Comparison of ENCODE assay signal across 14 cellular contexts in the genomic region with DNA sequence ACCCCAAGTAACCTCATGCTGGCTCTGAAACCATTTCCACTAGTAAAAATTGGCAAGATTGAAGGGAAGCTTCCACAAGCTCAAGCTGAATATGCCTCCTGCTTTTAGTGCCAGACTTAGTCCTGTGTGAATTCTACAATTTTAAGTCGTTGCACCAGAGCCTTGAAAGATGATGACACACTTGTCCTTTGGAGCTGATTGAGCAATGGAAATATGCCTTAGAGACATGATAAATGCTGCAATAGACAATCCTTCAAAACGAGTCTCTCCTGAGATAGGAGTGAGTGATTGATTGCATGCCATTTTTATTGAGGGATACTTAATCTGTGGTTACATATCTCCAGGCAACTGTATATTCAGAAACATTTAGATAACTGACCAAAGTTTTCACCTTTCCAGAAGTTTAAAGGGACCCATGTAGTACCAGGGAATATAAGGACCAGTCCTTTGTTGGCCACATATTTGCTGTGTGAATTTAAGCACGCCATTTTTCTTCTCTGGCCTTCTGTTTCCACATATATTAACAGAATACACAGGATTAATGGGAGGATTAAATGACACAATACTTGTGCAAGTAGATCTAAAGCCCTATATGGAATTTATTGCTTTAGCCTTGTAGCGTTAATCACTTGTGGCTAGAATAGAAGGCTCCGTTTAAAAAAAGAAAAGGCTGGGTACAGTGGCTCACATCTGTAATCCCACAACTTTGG.
DNase-seq lines count a peak whose midpoint lies in the region; ATAC-seq and TF ChIP-seq lines count a peak whose summit lies in the region.
"Had no signal": no experiment of that assay in that cellular context is flagged by ENCODE, and none has a peak within 500 bp of the region (broad histone marks: within the 10 kb centered on the region; RNA-seq: fewer than 3 reads in every experiment).

No MANE protein-coding gene starts in this region.

- TF ChIP-seq CTCF in heart left ventricle (IDR thresholded peaks at IDR 0.05) (no peak), nephron progenitor cell (IDR thresholded peaks at IDR 0.05) (no peak)

- intact Hi-C loops in heart left ventricle (cut with DNase I) (loop anchor here in 1 of 10 donors (5.0 to 10.0 kb wide), 2 partner anchors 62 to 301 kb away; no protein-coding TSS in a partner anchor), cardiac septum (cut with DNase I) (no loop called here), left ventricle myocardium superior (cut with micrococcal nuclease) (no loop called here)

- H3K4me3 ChIP-seq in heart left ventricle = no peak overlapping the region
- H3K4me3 ChIP-seq: tibial nerve had no signal

- H3K9me3 Mint-ChIP-seq in nephron progenitor cell = no peaks in the 10 kb centered on the region
- H3K9me3 Mint-ChIP-seq: activated CD4-positive, alpha-beta memory T cell treated with anti-CD3 and anti-CD28 coated beads, Interleukin-2, amount 10 ng/mL, durations not matched to agents 7 days and 5 days; endodermal cell; T-helper 2 cell treated with Interferon-gamma antibody and Interleukin-4, amounts not matched to agents 5 μg/mL and 100 μg/mL, for 36 hours had no signal

- no peak overlapping the region for H3K27ac ChIP-seq in heart left ventricle
- H3K27ac ChIP-seq: tibial nerve had no signal

- H3K27me3 ChIP-seq in heart left ventricle = no peaks in the 10 kb centered on the region
- H3K27me3 ChIP-seq: tibial nerve had no signal

- no peaks in the 10 kb centered on the region for H3K4me1 Mint-ChIP-seq in nephron progenitor cell
- H3K4me1 Mint-ChIP-seq: activated CD4-positive, alpha-beta memory T cell treated with anti-CD3 and anti-CD28 coated beads, Interleukin-2, amount 10 ng/mL, durations not matched to agents 7 days and 5 days; endodermal cell had no signal

- no peaks in the 10 kb centered on the region for H3K9me3 ChIP-seq in heart left ventricle
- H3K9me3 ChIP-seq: tibial nerve had no signal

- 62 to 76% (median 65%) methylated on average over 5 of the region's 5 CpGs for WGBS in heart left ventricle, 4 donors

- DNase-seq in heart left ventricle (no peak), cardiac septum (ENCODE audit: low spot score) (no peak), SKM-1 (lab: John Stamatoyannopoulos, UW; ENCODE audit: unreplicated experiment) (peak; percentile 86), left ventricle myocardium superior (no peak), nephron progenitor cell (no peak), nucleus accumbens (lab: John Stamatoyannopoulos, UW) (no peak)
- DNase-seq: activated CD4-positive, alpha-beta memory T cell treated with anti-CD3 and anti-CD28 coated beads, Interleukin-2, amount 10 ng/mL, durations not matched to agents 7 days and 5 days; endodermal cell; NCI-H2171 treated with DMSO at 0.1 percent for 48 hours; occipital lobe had no signal

- peaks cover 6 to 54% (median 37%) of the 10 kb centered on the region in 12 donors for H3K4me1 ChIP-seq in heart left ventricle

- H3K36me3 ChIP-seq in heart left ventricle = no peaks in the 10 kb centered on the region
- H3K36me3 ChIP-seq: tibial nerve had no signal

- no peak overlapping the region for H3K4me3 Mint-ChIP-seq in nephron progenitor cell
- H3K4me3 Mint-ChIP-seq: activated CD4-positive, alpha-beta memory T cell treated with anti-CD3 and anti-CD28 coated beads, Interleukin-2, amount 10 ng/mL, durations not matched to agents 7 days and 5 days; endodermal cell; T-helper 2 cell treated with Interferon-gamma antibody and Interleukin-4, amounts not matched to agents 5 μg/mL and 100 μg/mL, for 36 hours had no signal

- no peak for TF ChIP-seq POLR2A in heart left ventricle (IDR thresholded peaks at IDR 0.05)

- no peaks in the 10 kb centered on the region for H3K36me3 Mint-ChIP-seq in nephron progenitor cell (ENCODE audit: low read depth)

- H3K27ac Mint-ChIP-seq in nephron progenitor cell = no peak overlapping the region
- H3K27ac Mint-ChIP-seq: activated CD4-positive, alpha-beta memory T cell treated with anti-CD3 and anti-CD28 coated beads, Interleukin-2, amount 10 ng/mL, durations not matched to agents 7 days and 5 days; endodermal cell; T-helper 2 cell treated with Interferon-gamma antibody and Interleukin-4, amounts not matched to agents 5 μg/mL and 100 μg/mL, for 36 hours had no signal

- H3K27me3 Mint-ChIP-seq in nephron progenitor cell (ENCODE audit: low read depth, poor library complexity) = peaks cover 30% of the 10 kb centered on the region

- ATAC-seq in heart left ventricle (peak in 3 of 4 donors; percentile 33 to 39 (median 38)), left ventricle myocardium superior (peak; percentile 47), HG03432 (IDR thresholded peaks at IDR 0.05; ENCODE audit: unreplicated experiment) (no peak), GM18909 (IDR thresholded peaks at IDR 0.05; ENCODE audit: poor library complexity, unreplicated experiment) (no peak)

Comparison
In these comparisons a context has a peak if more than half of its experiments do, and no peak if none do; other contexts are left out.
1. ATAC-seq: peak in heart left ventricle (3 of 4) and left ventricle myocardium superior (single experiment); none in HG03432 (single experiment) and GM18909 (single experiment).